Comparison of ENCODE assay signal across 25 cellular contexts in genomic region chr13:98520674-98521449, GRCh38. TPM values are rescaled to one million over a fixed set of nuclear protein-coding genes. Genes with fewer than 3 reads are reported as not detected.
A peak's percentile ranks its signal among the peaks of the same experiment; 100 is the strongest.
DNase-seq lines count a peak whose midpoint lies in the region; ATAC-seq and TF ChIP-seq lines count a peak whose summit lies in the region.
"Had no signal": no experiment of that assay in that cellular context is flagged by ENCODE, and none has a peak within 500 bp of the region (broad histone marks: within the 10 kb centered on the region; RNA-seq: fewer than 3 reads in every experiment).

No MANE protein-coding gene starts in this region.

- H3K4me1 ChIP-seq in GM23248 (ENCODE audit: insufficient read depth), result no peaks in the 10 kb centered on the region; the same call in 1 of the 2 replicates
- H3K4me1 ChIP-seq: parathyroid adenoma had no signal

- peaks cover 8% of the 10 kb centered on the region; the same call in 1 of the 2 replicates for H3K36me3 ChIP-seq in GM23248 (ENCODE audit: low read depth)

- H3K27ac Mint-ChIP-seq in CD4-positive, alpha-beta T cell, result peak overlapping the region; percentile 86
- peak overlapping the region; percentile 63 for H3K27ac Mint-ChIP-seq in central memory CD8-positive, alpha-beta T cell (ENCODE audit: low read depth)
- H3K27ac Mint-ChIP-seq in neural crest cell (ENCODE audit: unreplicated experiment), result peak overlapping the region; percentile 3

- no peak for TF ChIP-seq CTCF in CD4-positive, alpha-beta T cell (IDR thresholded peaks at IDR 0.05)
- no peak for TF ChIP-seq CTCF in neural crest cell (conservative IDR thresholded peaks at IDR 0.05)

- H3K9me2 ChIP-seq in GM23248 (ENCODE audit: insufficient read depth), result no peaks in the 10 kb centered on the region

- peak overlapping the region; percentile 39 for H3K27ac ChIP-seq in CD4-positive, alpha-beta T cell (ENCODE audit: low read depth, low read length)
- H3K27ac ChIP-seq in GM23248, result no peak overlapping the region
- H3K27ac ChIP-seq: HL-60, parathyroid adenoma, tibial artery, VCaP had no signal

- no peaks in the 10 kb centered on the region for H3F3A ChIP-seq in GM23248 (ENCODE audit: insufficient read depth)

- intact Hi-C loops in CD4-positive, alpha-beta T cell (cut with DNase I, micrococcal nuclease), result loop anchor here in 1 of 2 experiments (5.0 kb wide), 1 partner anchor 36 kb away; no protein-coding TSS in a partner anchor

- H3K9ac ChIP-seq in GM23248, result no peak overlapping the region
- H3K9ac ChIP-seq: parathyroid adenoma had no signal

- no peak overlapping the region for H3K4me3 ChIP-seq in GM23248
- H3K4me3 ChIP-seq: tibial artery had no signal

- no peak overlapping the region for H3K4me2 ChIP-seq in GM23248 (ENCODE audit: unreplicated experiment)

- 0 out of 2 replicates have a peak, but pooled peaks cover 10% of the 10 kb centered on the region for H4K20me1 ChIP-seq in GM23248 (ENCODE audit: insufficient read depth)

- 81 to 86% methylated on average over 18 of the region's 18 CpGs for WGBS in GM23248 (ENCODE audit: low coverage in 1 of 2, low lambda C conversion rate in 2 of 2, missing lambda C conversion rate in 2 of 2), 2 experiments

- H3K9me3 Mint-ChIP-seq in CD4-positive, alpha-beta T cell, result no peaks in the 10 kb centered on the region
- no peaks in the 10 kb centered on the region for H3K9me3 Mint-ChIP-seq in central memory CD8-positive, alpha-beta T cell
- no peaks in the 10 kb centered on the region for H3K9me3 Mint-ChIP-seq in neural crest cell
- H3K9me3 Mint-ChIP-seq: brain had no signal

- H3K4me1 Mint-ChIP-seq in CD4-positive, alpha-beta T cell (ENCODE audit: low read depth), result peaks cover 96% of the 10 kb centered on the region
- peaks cover 86% of the 10 kb centered on the region for H3K4me1 Mint-ChIP-seq in central memory CD8-positive, alpha-beta T cell
- H3K4me1 Mint-ChIP-seq in neural crest cell, result peaks cover 71% of the 10 kb centered on the region

- no peaks in the 10 kb centered on the region for H3K27me3 Mint-ChIP-seq in CD4-positive, alpha-beta T cell
- H3K27me3 Mint-ChIP-seq in central memory CD8-positive, alpha-beta T cell, result no peaks in the 10 kb centered on the region
- H3K27me3 Mint-ChIP-seq in neural crest cell (ENCODE audit: low read depth), result no peaks in the 10 kb centered on the region
- H3K27me3 Mint-ChIP-seq: brain had no signal

- POLR2A ChIA-PET in CD4-positive, alpha-beta T cell (lab: Charles Lee), result interaction anchor here (0.9 kb wide), 1 partner anchor 22 kb away, joined by 4 read pairs; no protein-coding TSS in a partner anchor

- CTCF ChIA-PET in CD4-positive, alpha-beta T cell (lab: Charles Lee), result interaction anchor here (0.9 kb wide), 1 partner anchor 47 kb away, joined by 6 read pairs; no protein-coding TSS in a partner anchor

- no peak overlapping the region for H3K4me3 Mint-ChIP-seq in CD4-positive, alpha-beta T cell
- H3K4me3 Mint-ChIP-seq in central memory CD8-positive, alpha-beta T cell, result no peak overlapping the region
- no peak overlapping the region for H3K4me3 Mint-ChIP-seq in neural crest cell
- H3K4me3 Mint-ChIP-seq: brain had no signal

- no peaks in the 10 kb centered on the region for H3K27me3 ChIP-seq in CD4-positive, alpha-beta T cell (ENCODE audit: control insufficient read depth, insufficient read depth, low read length)
- no peaks in the 10 kb centered on the region for H3K27me3 ChIP-seq in GM23248 (replicated peaks; ENCODE audit: insufficient read depth)
- H3K27me3 ChIP-seq: tibial artery had no signal

- no peaks in the 10 kb centered on the region for H3K9me3 ChIP-seq in CD4-positive, alpha-beta T cell (ENCODE audit: control insufficient read depth, low read length)
- no peaks in the 10 kb centered on the region for H3K9me3 ChIP-seq in GM23248 (ENCODE audit: low read depth)
- H3K9me3 ChIP-seq: tibial artery had no signal

- no peak overlapping the region for H2AFZ ChIP-seq in GM23248
- H2AFZ ChIP-seq: parathyroid adenoma had no signal

- peaks cover 33% of the 10 kb centered on the region for H3K36me3 Mint-ChIP-seq in CD4-positive, alpha-beta T cell (ENCODE audit: low read depth)
- H3K36me3 Mint-ChIP-seq in central memory CD8-positive, alpha-beta T cell (ENCODE audit: insufficient read depth), result peaks cover 20% of the 10 kb centered on the region
- H3K36me3 Mint-ChIP-seq in neural crest cell (ENCODE audit: low read depth), result peaks cover 10% of the 10 kb centered on the region

- in situ Hi-C loops in GM23248 (cut with MboI), result no loop called here

- no peak for ATAC-seq in CD4-positive, alpha-beta T cell (ENCODE audit: poor library complexity)
- ATAC-seq in central memory CD8-positive, alpha-beta T cell (replicated peaks; ENCODE audit: extremely low read depth, poor library complexity, severe bottlenecking), result no peak
- no peak for ATAC-seq in GM21737 (IDR thresholded peaks at IDR 0.05; ENCODE audit: unreplicated experiment)

- DNase-seq in CD4-positive, alpha-beta T cell, result no peak
- DNase-seq in GM23248, result peak; percentile 44
- no peak for DNase-seq in central memory CD8-positive, alpha-beta T cell (ENCODE audit: low spot score in 2 of 2)
- no peak for DNase-seq in neural crest cell (ENCODE audit: low read depth, low spot score)
- DNase-seq in central memory CD4-positive, alpha-beta T cell, result no peak
- no peak for DNase-seq in NCI-H510A (lab: John Stamatoyannopoulos, UW)
- DNase-seq in cerebellar cortex (ENCODE audit: low spot score), result no peak
- DNase-seq: activated naive CD4-positive, alpha-beta T cell treated with Interleukin-2 at 50 U/mL for 16 hours; DMS153; effector CD8-positive, alpha-beta T cell; H7; hippocampal formation; KBM-7; NCI-H2029; NCI-H446 treated with DMSO at 0.1 percent for 48 hours; Right ventricle myocardium superior; small intestine; stimulated activated CD4-positive, alpha-beta T cell treated with anti-CD3 and anti-CD28 coated beads, Interleukin-4, amount 100 ng/mL, for 4 hours; stimulated activated CD8-positive, alpha-beta memory T cell treated with anti-CD3 and anti-CD28 coated beads, Interleukin-4, amount 100 ng/mL, for 48 hours; tibial artery had no signal

- H3K79me2 ChIP-seq in GM23248 (ENCODE audit: insufficient read depth), result peaks cover 100% of the 10 kb centered on the region

RNA-seq across cellular contexts. Expression of gene STK24, which starts 56.0 kb away (rescaled TPM):
- total RNA-seq in CD4-positive, alpha-beta T cell, result 10 to 100 TPM; 82.3 to 85.2 TPM
- 56.7 and 72.4 TPM in 2 replicates for total RNA-seq in GM23248 (2014; rRNA removed; shearing (Covaris generic))
- 10.8 and 11.1 TPM in 2 replicates for polyA plus RNA-seq in GM23248 (2016; fragmentation: Nextera tagmentation; extraction: Ambion mirVana)
- total RNA-seq in neural crest cell, result 113 and 114 TPM in 2 replicates

Comparison
In these comparisons a context has a peak if more than half of its experiments do, and no peak if none do; other contexts are left out.
1. H3K27ac Mint-ChIP-seq: peak in every context shown above with its lines; median percentile 86 in CD4-positive, alpha-beta T cell; 63 in central memory CD8-positive, alpha-beta T cell; 3 in neural crest cell.